9 cellular contexts compared by ENCODE assay signal in genomic region chr1:160161965-160162705, GRCh38. TPM values are rescaled to one million over a fixed set of nuclear protein-coding genes. Genes with fewer than 3 reads are reported as not detected.
DNase-seq lines count a peak whose midpoint lies in the region; ATAC-seq and TF ChIP-seq lines count a peak whose summit lies in the region.
"Had no signal": no experiment of that assay in that cellular context is flagged by ENCODE, and none has a peak within 500 bp of the region (broad histone marks: within the 10 kb centered on the region; RNA-seq: fewer than 3 reads in every experiment).

No MANE protein-coding gene starts in this region.

- TF ChIP-seq POLR2A in esophagus muscularis mucosa (IDR thresholded peaks at IDR 0.05; ENCODE audit: low read depth) = no peak

- DNase-seq in GM12865 (ENCODE audit: low read depth) (peak; percentile 53), NCI-H146 treated with DMSO at 0.1 percent for 48 hours (lab: John Stamatoyannopoulos, UW; ENCODE audit: unreplicated experiment) (peak; percentile 15), esophagus muscularis mucosa (ENCODE audit: extremely low spot score) (no peak), trophoblast cell (peak in 1 of 2 donors; percentile 64)
- no peak for DNase-seq in activated CD4-positive, alpha-beta T cell treated with anti-CD3 and anti-CD28 coated beads, Interleukin-2, amount 50 U/mL, for 1 hour
- no peak for DNase-seq in CD8-positive, alpha-beta T cell

- POLR2A ChIA-PET in CD8-positive, alpha-beta T cell (lab: Charles Lee) = interaction anchor here (1.0 kb wide), 1 partner anchor 14 kb away, joined by 4 read pairs; no protein-coding TSS in a partner anchor

- no peaks in the 10 kb centered on the region for H3K9me3 Mint-ChIP-seq in CD8-positive, alpha-beta T cell

- no peak overlapping the region for H3K4me3 ChIP-seq in GM12865 (ENCODE audit: low read depth, low read length)
- H3K4me3 ChIP-seq in esophagus muscularis mucosa = no peak overlapping the region
- H3K4me3 ChIP-seq in trophoblast cell (ENCODE audit: low read depth, low read length) = no peak overlapping the region
- H3K4me3 ChIP-seq in CD8-positive, alpha-beta T cell (ENCODE audit: low read depth, low read length) = no peak overlapping the region

- TF ChIP-seq EP300 in esophagus muscularis mucosa (IDR thresholded peaks at IDR 0.05) = no peak

- H2BK120ac ChIP-seq in trophoblast cell (ENCODE audit: insufficient read depth, low read length, poor library complexity) = no peak overlapping the region

- no peak overlapping the region for H3K18ac ChIP-seq in trophoblast cell (ENCODE audit: low read length)

- H3K4me2 ChIP-seq in trophoblast cell (ENCODE audit: low read length) = no peak overlapping the region

- H3K4ac ChIP-seq in trophoblast cell (ENCODE audit: low read depth, low read length) = no peak overlapping the region

- H2AK5ac ChIP-seq in trophoblast cell (ENCODE audit: low read length) = no peak overlapping the region

- H3K27me3 ChIP-seq in esophagus muscularis mucosa (no peaks in the 10 kb centered on the region), trophoblast cell (ENCODE audit: insufficient read depth, low read length) (no peaks in the 10 kb centered on the region)
- no peaks in the 10 kb centered on the region for H3K27me3 ChIP-seq in CD8-positive, alpha-beta T cell (ENCODE audit: insufficient read depth, low read length)

- H3K79me1 ChIP-seq in trophoblast cell (ENCODE audit: low read length) = no peaks in the 10 kb centered on the region

- 42% methylated on average over 6 of the region's 6 CpGs for whole genome bisulfite sequencing in esophagus muscularis mucosa
- WGBS in trophoblast cell (ENCODE audit: extremely low coverage, insufficient coverage, insufficient read length) = no CpG with 5 or more reads among the region's 6 CpGs

- H3K14ac ChIP-seq in trophoblast cell (ENCODE audit: low read length) = no peak overlapping the region

- H3K4me1 Mint-ChIP-seq in CD8-positive, alpha-beta T cell (ENCODE audit: low read depth) = no peaks in the 10 kb centered on the region

- CTCF ChIA-PET in CD8-positive, alpha-beta T cell (lab: Charles Lee) = interaction anchor here (1.0 kb wide), 1 partner anchor 77 kb away, joined by 3 read pairs; no protein-coding TSS in a partner anchor

- H4K12ac ChIP-seq in trophoblast cell (ENCODE audit: low read depth, low read length) = no peak overlapping the region

- ATAC-seq in GM18873 (IDR thresholded peaks at IDR 0.05; ENCODE audit: low FRiP score, unreplicated experiment) (no peak), GM21825 (IDR thresholded peaks at IDR 0.05; ENCODE audit: unreplicated experiment) (no peak)
- ATAC-seq in CD8-positive, alpha-beta T cell = no peak

- H4K91ac ChIP-seq in trophoblast cell (ENCODE audit: low read depth, low read length) = no peak overlapping the region

- no peak overlapping the region for H3K27ac Mint-ChIP-seq in CD8-positive, alpha-beta T cell

- no peaks in the 10 kb centered on the region for H3K79me2 ChIP-seq in trophoblast cell (ENCODE audit: control insufficient read depth, insufficient read depth, low read length, poor library complexity)

- no peak overlapping the region for H2AFZ ChIP-seq in trophoblast cell (ENCODE audit: insufficient read depth, low read length, poor library complexity)

- TF ChIP-seq CTCF in GM12865 (IDR thresholded peaks at IDR 0.05; ENCODE audit: insufficient read depth, low read depth, low read length, missing control alignments) (peak; percentile 52), esophagus muscularis mucosa (IDR thresholded peaks at IDR 0.05) (peak; percentile 36 to 49 (median 47))
- no peak for TF ChIP-seq CTCF in CD8-positive, alpha-beta T cell (IDR thresholded peaks at IDR 0.05)

- H3K9me3 ChIP-seq in esophagus muscularis mucosa (no peaks in the 10 kb centered on the region), trophoblast cell (ENCODE audit: insufficient read depth, low read depth, low read length) (no peaks in the 10 kb centered on the region)
- no peaks in the 10 kb centered on the region for H3K9me3 ChIP-seq in CD8-positive, alpha-beta T cell (ENCODE audit: low read length)

- intact Hi-C loops in esophagus muscularis mucosa (cut with DNase I) = no loop called here
- intact Hi-C loops in CD8-positive, alpha-beta T cell (cut with DNase I, micrococcal nuclease) = no loop called here

- H3K36me3 ChIP-seq in esophagus muscularis mucosa (no peaks in the 10 kb centered on the region), trophoblast cell (ENCODE audit: control insufficient read depth in 1 of 2, insufficient read depth in 2 of 2, low read length in 2 of 2) (no peaks in the 10 kb centered on the region)
- no peaks in the 10 kb centered on the region for H3K36me3 ChIP-seq in CD8-positive, alpha-beta T cell (ENCODE audit: insufficient read depth, low read length)

- peaks cover 15% of the 10 kb centered on the region for H3K27me3 Mint-ChIP-seq in CD8-positive, alpha-beta T cell (ENCODE audit: low read depth)

- H3K4me3 Mint-ChIP-seq in CD8-positive, alpha-beta T cell = no peak overlapping the region

- H3K4me1 ChIP-seq in esophagus muscularis mucosa (no peaks in the 10 kb centered on the region), trophoblast cell (ENCODE audit: control insufficient read depth in 1 of 2, insufficient read depth in 2 of 2, low read length in 2 of 2) (no peaks in the 10 kb centered on the region)
- H3K4me1 ChIP-seq in CD8-positive, alpha-beta T cell (ENCODE audit: insufficient read depth, low read length) = no peaks in the 10 kb centered on the region

- no peak overlapping the region for H3K23ac ChIP-seq in trophoblast cell (ENCODE audit: low read length)

- H4K8ac ChIP-seq in trophoblast cell (ENCODE audit: low read depth, low read length) = no peak overlapping the region

- H2BK5ac ChIP-seq in trophoblast cell (ENCODE audit: low read depth, low read length, poor library complexity) = no peak overlapping the region

- no peak overlapping the region for H3K9ac ChIP-seq in trophoblast cell (ENCODE audit: low read length)

- H3K27ac ChIP-seq in esophagus muscularis mucosa (replicated peaks in 1 of 4) (no peak overlapping the region), trophoblast cell (ENCODE audit: low read depth, low read length) (no peak overlapping the region)
- no peak overlapping the region for H3K27ac ChIP-seq in CD8-positive, alpha-beta T cell (ENCODE audit: low read depth, low read length)

- H2BK12ac ChIP-seq in trophoblast cell (ENCODE audit: low read length) = peak overlapping the region; percentile 15

- no peaks in the 10 kb centered on the region for H3K36me3 Mint-ChIP-seq in CD8-positive, alpha-beta T cell

RNA-seq across cellular contexts. Expression of gene ATP1A4, which starts 10.7 kb away (rescaled TPM):
- 1 to 10 TPM in 1 of 4 donors, under 1 TPM in 2, not detected in 1; 0.17 to 2.1 (median 0.98) TPM for total RNA-seq in esophagus muscularis mucosa
- polyA plus RNA-seq in trophoblast cell (2013) = 27.2 and 30.9 TPM in 2 replicates
- total RNA-seq in CD8-positive, alpha-beta T cell = not detected
- total RNA-seq: activated CD8-positive, alpha-beta memory T cell treated with anti-CD3 and anti-CD28 coated beads for 36 hours had no signal

RNA-seq across cellular contexts. Expression of gene CASQ1, which starts 28.2 kb away (rescaled TPM):
- total RNA-seq in esophagus muscularis mucosa = 1 to 10 TPM; 2.9 to 4.9 (median 4.6) TPM
- polyA plus RNA-seq in trophoblast cell (2013) = 5.0 and 5.6 TPM in 2 replicates
- total RNA-seq in CD8-positive, alpha-beta T cell = not detected
- total RNA-seq: activated CD8-positive, alpha-beta memory T cell treated with anti-CD3 and anti-CD28 coated beads for 36 hours had no signal

RNA-seq across cellular contexts. Expression of gene PEA15, which starts 43.0 kb away (rescaled TPM):
- 100 to 1,000 TPM; 161 to 286 (median 239) TPM for total RNA-seq in esophagus muscularis mucosa
- polyA plus RNA-seq in trophoblast cell (2013) = 244 and 246 TPM in 2 replicates
- total RNA-seq in CD8-positive, alpha-beta T cell = 10 to 100 TPM in 1 of 2 experiments, 1 to 10 TPM in 1; 9.1 to 10.9 TPM

RNA-seq across cellular contexts. Expression of gene ATP1A2, which starts 46.6 kb away (rescaled TPM):
- total RNA-seq in esophagus muscularis mucosa = 100 to 1,000 TPM; 101 to 214 (median 130) TPM
- not detected in 2 replicates for polyA plus RNA-seq in trophoblast cell (2013)
- not detected for total RNA-seq in CD8-positive, alpha-beta T cell
- total RNA-seq: activated CD8-positive, alpha-beta memory T cell treated with anti-CD3 and anti-CD28 coated beads for 36 hours had no signal

Comparison
In these comparisons a context has a peak if more than half of its experiments do, and no peak if none do; other contexts are left out.
1. DNase-seq: peak in GM12865 (single experiment) and NCI-H146 treated with DMSO at 0.1 percent for 48 hours (single experiment); none in esophagus muscularis mucosa (single experiment), activated CD4-positive, alpha-beta T cell treated with anti-CD3 and anti-CD28 coated beads, Interleukin-2, amount 50 U/mL, for 1 hour (single experiment) and CD8-positive, alpha-beta T cell (0 of 7).
2. RNA of gene PEA15, which starts 43.0 kb away (total RNA-seq): 161 to 286 TPM in esophagus muscularis mucosa; 9.1 to 10.9 TPM in CD8-positive, alpha-beta T cell; every median in the first group is over 10 times any median in the second.